Comparison of ENCODE assay signal across 20 cellular contexts in the genomic region with DNA sequence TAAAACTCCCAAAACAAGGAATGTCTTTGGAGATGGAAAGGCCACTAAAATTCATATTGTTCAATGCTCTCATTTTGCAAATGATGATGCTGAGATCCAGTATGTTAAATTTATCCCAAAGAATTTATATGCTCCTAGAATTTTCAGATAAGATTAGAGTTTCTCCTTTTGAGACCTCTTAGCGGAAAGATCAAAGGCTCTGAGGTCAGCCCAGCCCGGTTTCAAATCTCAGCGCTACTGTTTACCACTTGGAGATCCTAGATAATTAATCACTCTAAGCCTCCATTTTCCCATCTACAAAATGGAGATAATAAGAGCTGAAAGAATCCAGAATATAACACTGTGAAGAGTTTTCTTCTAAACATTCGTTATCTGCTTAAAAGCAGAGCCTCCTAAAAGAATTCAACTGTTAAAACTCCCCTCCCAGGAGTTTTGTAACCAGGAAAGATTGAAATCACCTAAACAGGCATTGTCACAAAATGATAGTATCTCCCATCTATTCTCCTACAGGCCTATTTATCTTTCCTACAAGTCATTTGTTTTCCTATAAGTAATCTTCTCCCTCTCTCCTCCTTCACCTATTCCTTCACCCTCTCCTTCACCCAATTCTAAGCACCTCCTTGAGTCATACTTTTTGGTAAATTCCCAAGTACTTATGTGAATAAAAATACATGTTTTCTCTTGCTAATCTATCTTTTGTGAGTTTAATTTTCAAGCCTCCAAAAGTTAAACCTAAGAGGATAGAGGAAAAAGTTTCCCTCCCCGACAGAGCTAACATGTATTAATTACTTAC.
"Had no signal": no experiment of that assay in that cellular context is flagged by ENCODE, and none has a peak within 500 bp of the region (broad histone marks: within the 10 kb centered on the region; RNA-seq: fewer than 3 reads in every experiment).

No MANE protein-coding gene starts in this region.

- H3K4me3 Mint-ChIP-seq: activated CD8-positive, alpha-beta memory T cell treated with anti-CD3 and anti-CD28 coated beads, Interleukin-2, amount 10 ng/mL, durations not matched to agents 7 days and 5 days; activated CD8-positive, alpha-beta T cell treated with anti-CD3 and anti-CD28 coated beads for 36 hours; central memory CD8-positive, alpha-beta T cell; effector memory CD8-positive, alpha-beta T cell; stimulated activated naive CD8-positive, alpha-beta T cell treated with anti-CD3 and anti-CD28 coated beads, Interleukin-15, Interleukin-2, amounts not matched to agents 100 ng/mL and 50 ng/mL, for 24 hours had no signal

- H3K27ac ChIP-seq: brain microvascular endothelial cell, dorsolateral prefrontal cortex, ovary, right lobe of liver, skin epidermis, tibial artery had no signal

- DNase-seq: activated CD4-positive, alpha-beta T cell treated with anti-CD3 and anti-CD28 coated beads for 48 hours; activated CD8-positive, alpha-beta memory T cell treated with anti-CD3 and anti-CD28 coated beads, Interleukin-2, amount 10 ng/mL, durations not matched to agents 7 days and 5 days; activated CD8-positive, alpha-beta T cell treated with anti-CD3 and anti-CD28 coated beads for 36 hours; activated T-cell treated with anti-CD3 and anti-CD28 coated beads for 4 hours; aorta; brain microvascular endothelial cell; dorsolateral prefrontal cortex; effector memory CD8-positive, alpha-beta T cell; foreskin melanocyte; left lung; mucosa of descending colon; ovary; right lobe of liver; stimulated activated CD4-positive, alpha-beta T cell treated with anti-CD3 and anti-CD28 coated beads, Interleukin-1b, Interleukin-23, amount 100 ng/mL, for 48 hours; tibial artery had no signal

- ATAC-seq: activated CD8-positive, alpha-beta memory T cell treated with anti-CD3 and anti-CD28 coated beads, Interleukin-2, amount 10 ng/mL, durations not matched to agents 7 days and 5 days; activated CD8-positive, alpha-beta T cell treated with anti-CD3 and anti-CD28 coated beads for 36 hours; activated naive CD4-positive, alpha-beta T cell treated with anti-CD3 and anti-CD28 coated beads, Interleukin-2, amount 50 U/mL, for 72 hours; effector memory CD8-positive, alpha-beta T cell; esophagus mucosa; mucosa of descending colon had no signal

- H3K27ac Mint-ChIP-seq: activated CD8-positive, alpha-beta T cell treated with anti-CD3 and anti-CD28 coated beads for 36 hours; activated naive CD4-positive, alpha-beta T cell treated with anti-CD3 and anti-CD28 coated beads, Interleukin-2, amount 50 U/mL, for 72 hours; effector memory CD8-positive, alpha-beta T cell; stimulated activated naive CD8-positive, alpha-beta T cell treated with anti-CD3 and anti-CD28 coated beads, Interleukin-15, Interleukin-2, amounts not matched to agents 100 ng/mL and 50 ng/mL, for 24 hours had no signal

- H3K4me3 ChIP-seq: dorsolateral prefrontal cortex, left lung, mucosa of descending colon, ovary, right lobe of liver, skin epidermis, tibial artery had no signal

- H3K27me3 ChIP-seq: brain microvascular endothelial cell, dorsolateral prefrontal cortex, left lung, ovary, right lobe of liver, tibial artery had no signal

- H3K9me3 ChIP-seq: mucosa of descending colon, ovary, right lobe of liver, tibial artery had no signal

- H3K27me3 Mint-ChIP-seq: activated CD8-positive, alpha-beta memory T cell treated with anti-CD3 and anti-CD28 coated beads, Interleukin-2, amount 10 ng/mL, durations not matched to agents 7 days and 5 days; central memory CD8-positive, alpha-beta T cell; stimulated activated naive CD8-positive, alpha-beta T cell treated with anti-CD3 and anti-CD28 coated beads, Interleukin-15, Interleukin-2, amounts not matched to agents 100 ng/mL and 50 ng/mL, for 24 hours had no signal

- H3K36me3 ChIP-seq: brain microvascular endothelial cell, left lung, ovary, right lobe of liver, tibial artery had no signal

- H3K4me1 ChIP-seq: tibial artery had no signal
